8 cellular contexts compared by ENCODE assay signal in genomic region chr3:43503067-43503728, GRCh38.
A peak's percentile ranks its signal among the peaks of the same experiment; 100 is the strongest.
DNase-seq lines count a peak whose midpoint lies in the region; ATAC-seq and TF ChIP-seq lines count a peak whose summit lies in the region.

No MANE protein-coding gene starts in this region.

- intact Hi-C loops in dorsolateral prefrontal cortex (cut with DNase I): loop anchor here (5.0 to 10.0 kb wide), 4 partner anchors 278 to 541 kb away; no protein-coding TSS in a partner anchor

- peaks cover 7% of the 10 kb centered on the region for H3K4me1 ChIP-seq in OCI-LY3 (ENCODE audit: low read length)
- peaks cover 4% of the 10 kb centered on the region for H3K4me1 ChIP-seq in osteoblast (ENCODE audit: insufficient read depth, low read length)

- H3K9ac ChIP-seq in OCI-LY3 (ENCODE audit: low read length): no peak overlapping the region

- H3K4me3 ChIP-seq in GM12865 (ENCODE audit: low read depth, low read length) (no peak overlapping the region), OCI-LY3 (ENCODE audit: low read length) (no peak overlapping the region), dorsolateral prefrontal cortex (no peak overlapping the region), osteoblast (ENCODE audit: insufficient read depth, low read length) (no peak overlapping the region)

- H3K27ac ChIP-seq in 22Rv1: no peak overlapping the region
- H3K27ac ChIP-seq in OCI-LY3 (ENCODE audit: low read length): no peak overlapping the region
- no peak overlapping the region for H3K27ac ChIP-seq in dorsolateral prefrontal cortex
- no peak overlapping the region for H3K27ac ChIP-seq in osteoblast (ENCODE audit: low read depth, low read length)

- H3K79me2 ChIP-seq in OCI-LY3 (ENCODE audit: low read length) (0 out of 2 replicates have a peak, but pooled peaks cover 3% of the 10 kb centered on the region), osteoblast (ENCODE audit: insufficient read depth, low read length) (no peaks in the 10 kb centered on the region)

- no peak for ATAC-seq in GM19328 (IDR thresholded peaks at IDR 0.05; ENCODE audit: unreplicated experiment)
- no peak for ATAC-seq in HG03045 (IDR thresholded peaks at IDR 0.05; ENCODE audit: unreplicated experiment)

- H4K20me1 ChIP-seq in OCI-LY3 (ENCODE audit: insufficient read depth, low read length): peaks cover 25% of the 10 kb centered on the region
- H4K20me1 ChIP-seq in osteoblast (ENCODE audit: insufficient read depth, low read length): no peaks in the 10 kb centered on the region

- H2AFZ ChIP-seq in OCI-LY3 (ENCODE audit: low read depth, low read length) (no peak overlapping the region), osteoblast (ENCODE audit: low read length) (no peak overlapping the region)

- no peaks in the 10 kb centered on the region for H3K27me3 ChIP-seq in OCI-LY3 (ENCODE audit: low read depth, low read length)
- H3K27me3 ChIP-seq in dorsolateral prefrontal cortex: no peaks in the 10 kb centered on the region
- no peaks in the 10 kb centered on the region for H3K27me3 ChIP-seq in osteoblast (ENCODE audit: insufficient read depth, low read length)

- H3K9me3 ChIP-seq in OCI-LY3 (ENCODE audit: insufficient read depth, low read length) (no peaks in the 10 kb centered on the region), osteoblast (ENCODE audit: low read depth, low read length) (no peaks in the 10 kb centered on the region)

- peak; percentile 5 for DNase-seq in GM12865 (ENCODE audit: low read depth)
- DNase-seq in dorsolateral prefrontal cortex: no peak
- no peak for DNase-seq in osteoblast (ENCODE audit: insufficient read length, low spot score, missing footprints)
- DNase-seq in activated CD4-positive, alpha-beta T cell treated with anti-CD3 and anti-CD28 coated beads for 4 hours: no peak

- H3K36me3 ChIP-seq in OCI-LY3 (replicated peaks; ENCODE audit: low read depth, low read length) (peaks cover 5% of the 10 kb centered on the region), osteoblast (ENCODE audit: insufficient read depth, low read length) (no peaks in the 10 kb centered on the region)

- peak; percentile 73 for TF ChIP-seq CTCF in 22Rv1 (IDR thresholded peaks at IDR 0.05)
- TF ChIP-seq CTCF in GM12865 (IDR thresholded peaks at IDR 0.05; ENCODE audit: insufficient read depth, low read depth, low read length, missing control alignments): peak; percentile 37
- TF ChIP-seq CTCF in OCI-LY3 (IDR thresholded peaks at IDR 0.05; ENCODE audit: low read depth, low read length): peak; percentile 81
- TF ChIP-seq CTCF in dorsolateral prefrontal cortex (IDR thresholded peaks at IDR 0.05 in 54 of 56, conservative IDR thresholded peaks at IDR 0.05 in 2 of 56; ENCODE audit: low read depth in 1 of 56, partially characterized antibody in 56 of 56): peak; percentile 44 to 79 (median 62)
- TF ChIP-seq CTCF in osteoblast (IDR thresholded peaks at IDR 0.05; ENCODE audit: extremely low read depth, low read depth, low read length): peak; percentile 57

- H3K4me2 ChIP-seq in OCI-LY3 (ENCODE audit: low read length): no peak overlapping the region
- H3K4me2 ChIP-seq in osteoblast (ENCODE audit: insufficient read depth, low read length): no peak overlapping the region
